21 cellular contexts compared by ENCODE assay signal in genomic region chr17:27571563-27572129, GRCh38. TPM values are rescaled to one million over a fixed set of nuclear protein-coding genes. Genes with fewer than 3 reads are reported as not detected.
DNase-seq lines count a peak whose midpoint lies in the region; ATAC-seq and TF ChIP-seq lines count a peak whose summit lies in the region.
"Had no signal": no experiment of that assay in that cellular context is flagged by ENCODE, and none has a peak within 500 bp of the region (broad histone marks: within the 10 kb centered on the region; RNA-seq: fewer than 3 reads in every experiment).

No MANE protein-coding gene starts in this region.

- peaks cover 7% of the 10 kb centered on the region for H3K79me2 ChIP-seq in mesendoderm (ENCODE audit: control insufficient read depth, insufficient read depth, low read length)

- no peak for TF ChIP-seq CTCF in heart left ventricle (IDR thresholded peaks at IDR 0.05)

- H3K9me3 Mint-ChIP-seq in activated naive CD8-positive, alpha-beta T cell treated with anti-CD3 and anti-CD28 coated beads, Interleukin-2, amount 50 U/mL, for 24 hours: no peaks in the 10 kb centered on the region
- H3K9me3 Mint-ChIP-seq: activated naive CD4-positive, alpha-beta T cell treated with anti-CD3 and anti-CD28 coated beads, Interleukin-2, amount 50 U/mL, for 24 hours; dendritic cell treated with granulocyte-macrophage colony-stimulating factor and Interleukin-4, amounts not matched to agents 40 ng/mL and 50 ng/mL, for 4 days; naive thymus-derived CD4-positive, alpha-beta T cell; T-helper 2 cell treated with Interferon-gamma antibody and Interleukin-4, amounts not matched to agents 5 μg/mL and 100 μg/mL, for 36 hours had no signal

- H2BK120ac ChIP-seq in mesendoderm (ENCODE audit: low read depth, low read length): no peak overlapping the region

- peak overlapping the region; percentile 28 for H3K4ac ChIP-seq in mesendoderm (ENCODE audit: low read depth, low read length)

- no peaks in the 10 kb centered on the region for H3K9me3 ChIP-seq in heart left ventricle

- peaks cover 17% of the 10 kb centered on the region for H3K79me1 ChIP-seq in mesendoderm (ENCODE audit: low read length)

- H3K36me3 Mint-ChIP-seq in activated naive CD8-positive, alpha-beta T cell treated with anti-CD3 and anti-CD28 coated beads, Interleukin-2, amount 50 U/mL, for 24 hours (ENCODE audit: low read depth): peaks cover 23% of the 10 kb centered on the region
- H3K36me3 Mint-ChIP-seq: activated naive CD4-positive, alpha-beta T cell treated with anti-CD3 and anti-CD28 coated beads, Interleukin-2, amount 50 U/mL, for 24 hours had no signal

- H2BK5ac ChIP-seq in mesendoderm (ENCODE audit: low read length): no peak overlapping the region

- WGBS in heart left ventricle, 4 donors: 53 to 66% (median 59%) methylated on average over 10 to 11 of the region's 11 CpGs
- no CpG with 5 or more reads among the region's 11 CpGs for WGBS in mesendoderm (ENCODE audit: extremely low coverage, insufficient coverage, low lambda C conversion rate)

- H3K36me3 ChIP-seq in heart left ventricle (no peaks in the 10 kb centered on the region), mesendoderm (ENCODE audit: control insufficient read depth, insufficient read depth, low read length) (no peaks in the 10 kb centered on the region)

- no peak for TF ChIP-seq POLR2A in heart left ventricle (IDR thresholded peaks at IDR 0.05)

- H3K27ac Mint-ChIP-seq in activated naive CD8-positive, alpha-beta T cell treated with anti-CD3 and anti-CD28 coated beads, Interleukin-2, amount 50 U/mL, for 24 hours: peak overlapping the region; percentile 85
- H3K27ac Mint-ChIP-seq: dendritic cell treated with granulocyte-macrophage colony-stimulating factor and Interleukin-4, amounts not matched to agents 40 ng/mL and 50 ng/mL, for 4 days; T-helper 2 cell treated with Interferon-gamma antibody and Interleukin-4, amounts not matched to agents 5 μg/mL and 100 μg/mL, for 36 hours had no signal

- intact Hi-C loops in heart left ventricle (cut with DNase I): no loop called here
- intact Hi-C loops in Right ventricle myocardium inferior (cut with DNase I): no loop called here

- H3K23ac ChIP-seq in mesendoderm (ENCODE audit: low read length): no peak overlapping the region

- H4K5ac ChIP-seq in mesendoderm (ENCODE audit: low read length): no peak overlapping the region

- H3K9ac ChIP-seq in mesendoderm (ENCODE audit: low read length): no peak overlapping the region

- no peak overlapping the region for H2BK15ac ChIP-seq in mesendoderm (replicated peaks; ENCODE audit: low read depth)

- H3K4me3 ChIP-seq in heart left ventricle (no peak overlapping the region), mesendoderm (ENCODE audit: low read length) (no peak overlapping the region)

- H2AK5ac ChIP-seq in mesendoderm (ENCODE audit: low read length): no peak overlapping the region

- no peak overlapping the region for H4K8ac ChIP-seq in mesendoderm (ENCODE audit: low read depth, low read length)

- peaks cover 82% of the 10 kb centered on the region for H3K4me1 Mint-ChIP-seq in activated naive CD8-positive, alpha-beta T cell treated with anti-CD3 and anti-CD28 coated beads, Interleukin-2, amount 50 U/mL, for 24 hours

- ATAC-seq in heart left ventricle (peak in 3 of 4 donors; percentile 54 to 80 (median 69)), Right ventricle myocardium inferior (no peak)
- ATAC-seq in activated naive CD8-positive, alpha-beta T cell treated with anti-CD3 and anti-CD28 coated beads, Interleukin-2, amount 50 U/mL, for 24 hours: no peak
- ATAC-seq: naive thymus-derived CD4-positive, alpha-beta T cell; PC-3 had no signal

- no peaks in the 10 kb centered on the region for H3K27me3 Mint-ChIP-seq in activated naive CD8-positive, alpha-beta T cell treated with anti-CD3 and anti-CD28 coated beads, Interleukin-2, amount 50 U/mL, for 24 hours
- H3K27me3 Mint-ChIP-seq: activated naive CD4-positive, alpha-beta T cell treated with anti-CD3 and anti-CD28 coated beads, Interleukin-2, amount 50 U/mL, for 24 hours; dendritic cell treated with granulocyte-macrophage colony-stimulating factor and Interleukin-4, amounts not matched to agents 40 ng/mL and 50 ng/mL, for 4 days; naive thymus-derived CD4-positive, alpha-beta T cell had no signal

- H3K27me3 ChIP-seq in heart left ventricle (no peaks in the 10 kb centered on the region), mesendoderm (ENCODE audit: insufficient read depth, low read length, poor library complexity) (no peaks in the 10 kb centered on the region)

- H3K4me3 Mint-ChIP-seq in activated naive CD8-positive, alpha-beta T cell treated with anti-CD3 and anti-CD28 coated beads, Interleukin-2, amount 50 U/mL, for 24 hours: no peak overlapping the region
- H3K4me3 Mint-ChIP-seq: activated naive CD4-positive, alpha-beta T cell treated with anti-CD3 and anti-CD28 coated beads, Interleukin-2, amount 50 U/mL, for 24 hours; dendritic cell treated with granulocyte-macrophage colony-stimulating factor and Interleukin-4, amounts not matched to agents 40 ng/mL and 50 ng/mL, for 4 days; naive thymus-derived CD4-positive, alpha-beta T cell; T-helper 2 cell treated with Interferon-gamma antibody and Interleukin-4, amounts not matched to agents 5 μg/mL and 100 μg/mL, for 36 hours had no signal

- peaks cover 0 to 61% (median 34%) of the 10 kb centered on the region in 12 donors for H3K4me1 ChIP-seq in heart left ventricle
- peaks cover 56% of the 10 kb centered on the region for H3K4me1 ChIP-seq in mesendoderm (ENCODE audit: control insufficient read depth, low read depth, low read length)

- no peak overlapping the region for H3K4me2 ChIP-seq in mesendoderm (ENCODE audit: low read length)

- H3K27ac ChIP-seq in heart left ventricle (no peak overlapping the region), mesendoderm (ENCODE audit: low read depth, low read length) (no peak overlapping the region)
- H3K27ac ChIP-seq: HL-60 had no signal

- DNase-seq in heart left ventricle: peak in 1 of 5 donors; percentile 41
- no peak for DNase-seq in Right ventricle myocardium inferior (ENCODE audit: missing footprints)
- DNase-seq in activated naive CD8-positive, alpha-beta T cell treated with anti-CD3 and anti-CD28 coated beads, Interleukin-2, amount 50 U/mL, for 24 hours: no peak
- no peak for DNase-seq in mesendoderm
- DNase-seq in C1 segment of cervical spinal cord (lab: John Stamatoyannopoulos, UW): no peak
- DNase-seq in kidney tubule cell (ENCODE audit: low spot score): no peak
- no peak for DNase-seq in GM19240 (ENCODE audit: insufficient read length, low spot score)
- DNase-seq: activated CD4-positive, CD25-positive, alpha-beta regulatory T cell; hypothalamus; MM.1S; naive thymus-derived CD4-positive, alpha-beta T cell; NCI-H82; PC-3; posterior cingulate gyrus; small intestine; stimulated activated CD8-positive, alpha-beta memory T cell treated with anti-CD3 and anti-CD28 coated beads, Interleukin-4, amount 100 ng/mL, for 48 hours had no signal

- H3K18ac ChIP-seq in mesendoderm (ENCODE audit: low read length): no peak overlapping the region

- H3K56ac ChIP-seq in mesendoderm (ENCODE audit: low read length): no peak overlapping the region

RNA-seq across cellular contexts. Expression of gene LGALS9, which starts 59.3 kb away (rescaled TPM):
- total RNA-seq in heart left ventricle: 100 to 1,000 TPM in 1 of 9 donors, 10 to 100 TPM in 7, 1 to 10 TPM in 1; 7.9 to 173 (median 22.1) TPM
- polyA plus RNA-seq in heart left ventricle: 10 to 100 TPM; 12.3 to 25.3 TPM
- total RNA-seq in Right ventricle myocardium inferior: 18.2 TPM
- polyA plus RNA-seq in mesendoderm (2013, experiment 1 of 2): 0.29 TPM
- polyA plus RNA-seq in mesendoderm (2013, experiment 2 of 2): 0.48 TPM
- total RNA-seq: SK-MEL-5 had no signal

Comparison
In these comparisons a context has a peak if more than half of its experiments do, and no peak if none do; other contexts are left out.
1. ATAC-seq: peak in heart left ventricle (3 of 4); none in Right ventricle myocardium inferior (single experiment) and activated naive CD8-positive, alpha-beta T cell treated with anti-CD3 and anti-CD28 coated beads, Interleukin-2, amount 50 U/mL, for 24 hours (single experiment).